In the genomic region with DNA sequence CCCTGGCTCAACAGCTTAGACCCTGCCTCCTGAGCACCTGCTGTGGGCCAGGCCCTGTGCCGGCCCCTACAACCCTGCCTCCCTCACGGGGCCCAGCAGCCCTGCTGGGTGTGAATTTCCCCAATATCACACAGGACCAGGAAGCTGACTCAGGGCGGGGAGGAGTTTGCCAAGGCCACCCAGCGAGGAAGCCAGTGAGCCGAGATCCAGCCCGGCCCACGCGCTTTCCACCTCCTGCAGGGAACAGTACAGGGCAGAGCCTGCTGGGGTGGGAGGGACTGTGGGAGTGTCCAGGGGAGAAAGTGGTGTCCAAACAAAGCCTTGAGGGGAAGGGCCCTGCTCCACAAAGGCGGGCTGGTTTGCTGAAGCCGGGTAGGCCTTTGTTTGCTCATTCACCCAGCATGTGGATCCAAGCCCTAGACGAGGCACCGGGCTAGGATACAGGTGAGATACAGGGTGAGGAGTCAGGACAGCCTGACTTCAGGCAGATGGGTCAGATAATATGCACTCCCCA, we compare ENCODE assay signal across 1 cellular context.
TF ChIP-seq lines count a peak whose summit lies in the region.

No MANE protein-coding gene starts in this region.

TF ChIP-seq in HepG2, 621 proteins besides CTCF, POLR2A, EP300 and RAD21 (continued from another document and continues in another):
- TF ChIP-seq, protein P1, sequence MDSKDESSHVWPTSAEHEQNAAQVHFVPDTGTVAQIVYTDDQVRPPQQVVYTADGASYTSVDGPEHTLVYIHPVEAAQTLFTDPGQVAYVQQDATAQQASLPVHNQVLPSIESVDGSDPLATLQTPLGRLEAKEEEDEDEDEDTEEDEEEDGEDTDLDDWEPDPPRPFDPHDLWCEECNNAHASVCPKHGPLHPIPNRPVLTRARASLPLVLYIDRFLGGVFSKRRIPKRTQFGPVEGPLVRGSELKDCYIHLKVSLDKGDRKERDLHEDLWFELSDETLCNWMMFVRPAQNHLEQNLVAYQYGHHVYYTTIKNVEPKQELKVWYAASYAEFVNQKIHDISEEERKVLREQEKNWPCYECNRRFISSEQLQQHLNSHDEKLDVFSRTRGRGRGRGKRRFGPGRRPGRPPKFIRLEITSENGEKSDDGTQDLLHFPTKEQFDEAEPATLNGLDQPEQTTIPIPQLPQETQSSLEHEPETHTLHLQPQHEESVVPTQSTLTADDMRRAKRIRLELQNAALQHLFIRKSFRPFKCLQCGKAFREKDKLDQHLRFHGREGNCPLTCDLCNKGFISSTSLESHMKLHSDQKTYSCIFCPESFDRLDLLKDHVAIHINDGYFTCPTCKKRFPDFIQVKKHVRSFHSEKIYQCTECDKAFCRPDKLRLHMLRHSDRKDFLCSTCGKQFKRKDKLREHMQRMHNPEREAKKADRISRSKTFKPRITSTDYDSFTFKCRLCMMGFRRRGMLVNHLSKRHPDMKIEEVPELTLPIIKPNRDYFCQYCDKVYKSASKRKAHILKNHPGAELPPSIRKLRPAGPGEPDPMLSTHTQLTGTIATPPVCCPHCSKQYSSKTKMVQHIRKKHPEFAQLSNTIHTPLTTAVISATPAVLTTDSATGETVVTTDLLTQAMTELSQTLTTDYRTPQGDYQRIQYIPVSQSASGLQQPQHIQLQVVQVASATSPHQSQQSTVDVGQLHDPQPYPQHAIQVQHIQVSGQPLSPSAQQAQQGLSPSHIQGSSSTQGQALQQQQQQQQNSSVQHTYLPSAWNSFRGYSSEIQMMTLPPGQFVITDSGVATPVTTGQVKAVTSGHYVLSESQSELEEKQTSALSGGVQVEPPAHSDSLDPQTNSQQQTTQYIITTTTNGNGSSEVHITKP (CRISPR knock-in tag; IDR thresholded peaks at IDR 0.05; ENCODE audit: low read depth) = peak; percentile 59
- TF ChIP-seq, protein P2, sequence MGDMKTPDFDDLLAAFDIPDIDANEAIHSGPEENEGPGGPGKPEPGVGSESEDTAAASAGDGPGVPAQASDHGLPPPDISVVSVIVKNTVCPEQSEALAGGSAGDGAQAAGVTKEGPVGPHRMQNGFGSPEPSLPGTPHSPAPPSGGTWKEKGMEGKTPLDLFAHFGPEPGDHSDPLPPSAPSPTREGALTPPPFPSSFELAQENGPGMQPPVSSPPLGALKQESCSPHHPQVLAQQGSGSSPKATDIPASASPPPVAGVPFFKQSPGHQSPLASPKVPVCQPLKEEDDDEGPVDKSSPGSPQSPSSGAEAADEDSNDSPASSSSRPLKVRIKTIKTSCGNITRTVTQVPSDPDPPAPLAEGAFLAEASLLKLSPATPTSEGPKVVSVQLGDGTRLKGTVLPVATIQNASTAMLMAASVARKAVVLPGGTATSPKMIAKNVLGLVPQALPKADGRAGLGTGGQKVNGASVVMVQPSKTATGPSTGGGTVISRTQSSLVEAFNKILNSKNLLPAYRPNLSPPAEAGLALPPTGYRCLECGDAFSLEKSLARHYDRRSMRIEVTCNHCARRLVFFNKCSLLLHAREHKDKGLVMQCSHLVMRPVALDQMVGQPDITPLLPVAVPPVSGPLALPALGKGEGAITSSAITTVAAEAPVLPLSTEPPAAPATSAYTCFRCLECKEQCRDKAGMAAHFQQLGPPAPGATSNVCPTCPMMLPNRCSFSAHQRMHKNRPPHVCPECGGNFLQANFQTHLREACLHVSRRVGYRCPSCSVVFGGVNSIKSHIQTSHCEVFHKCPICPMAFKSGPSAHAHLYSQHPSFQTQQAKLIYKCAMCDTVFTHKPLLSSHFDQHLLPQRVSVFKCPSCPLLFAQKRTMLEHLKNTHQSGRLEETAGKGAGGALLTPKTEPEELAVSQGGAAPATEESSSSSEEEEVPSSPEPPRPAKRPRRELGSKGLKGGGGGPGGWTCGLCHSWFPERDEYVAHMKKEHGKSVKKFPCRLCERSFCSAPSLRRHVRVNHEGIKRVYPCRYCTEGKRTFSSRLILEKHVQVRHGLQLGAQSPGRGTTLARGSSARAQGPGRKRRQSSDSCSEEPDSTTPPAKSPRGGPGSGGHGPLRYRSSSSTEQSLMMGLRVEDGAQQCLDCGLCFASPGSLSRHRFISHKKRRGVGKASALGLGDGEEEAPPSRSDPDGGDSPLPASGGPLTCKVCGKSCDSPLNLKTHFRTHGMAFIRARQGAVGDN (CRISPR knock-in tag; IDR thresholded peaks at IDR 0.05) = peak; percentile 96
- TF ChIP-seq ZNF263 (CRISPR knock-in tag; IDR thresholded peaks at IDR 0.05) (peak; percentile 48; the same call in 1 of the 2 replicates), KDM3A (CRISPR knock-in tag; IDR thresholded peaks at IDR 0.05; ENCODE audit: low read depth) (peak; percentile 71; the same call in 1 of the 2 replicates), ELF1 (CRISPR knock-in tag; IDR thresholded peaks at IDR 0.05) (peak; percentile 42; the same call in 1 of the 2 replicates), PHB2 (IDR thresholded peaks at IDR 0.05; ENCODE audit: partially characterized antibody) (no peak), MYC (CRISPR knock-in tag; IDR thresholded peaks at IDR 0.05; ENCODE audit: borderline replicate concordance) (peak; percentile 67; the same call in 1 of the 2 replicates), GATAD1 (CRISPR knock-in tag; IDR thresholded peaks at IDR 0.05) (0 out of 2 replicates have a peak, but pooled peaks have one; percentile 16), TEAD3 (CRISPR knock-in tag; optimal IDR thresholded peaks at IDR 0.05; ENCODE audit: borderline replicate concordance) (peak; percentile 33), TP53 (CRISPR knock-in tag; conservative IDR thresholded peaks at IDR 0.05) (0 out of 2 replicates have a peak, but pooled peaks have one; percentile 15), ZNF776 (CRISPR knock-in tag; IDR thresholded peaks at IDR 0.05) (no peak), SOX6 (IDR thresholded peaks at IDR 0.05) (no peak), SOX6 (CRISPR knock-in tag; IDR thresholded peaks at IDR 0.05) (peak; percentile 84), AHR (CRISPR knock-in tag; IDR thresholded peaks at IDR 0.05) (peak; percentile 81; the same call in 1 of the 2 replicates), MTA1 (CRISPR knock-in tag; IDR thresholded peaks at IDR 0.05; ENCODE audit: borderline replicate concordance) (peak; percentile 81; the same call in 1 of the 2 replicates), ZNF766 (CRISPR knock-in tag; IDR thresholded peaks at IDR 0.05; ENCODE audit: borderline replicate concordance) (0 out of 2 replicates have a peak, but pooled peaks have one; percentile 38), ZNF207 (IDR thresholded peaks at IDR 0.05; ENCODE audit: borderline replicate concordance) (no peak), ZNF101 (CRISPR knock-in tag; IDR thresholded peaks at IDR 0.05; ENCODE audit: borderline replicate concordance, low read depth) (0 out of 2 replicates have a peak, but pooled peaks have one; percentile 78), ZNF256 (CRISPR knock-in tag; conservative IDR thresholded peaks at IDR 0.05) (0 out of 2 replicates have a peak, but pooled peaks have one; percentile 8), ZSCAN20 (CRISPR knock-in tag; IDR thresholded peaks at IDR 0.05; ENCODE audit: borderline replicate concordance) (no peak), SAP130 (CRISPR knock-in tag; IDR thresholded peaks at IDR 0.05; ENCODE audit: low read depth) (peak; percentile 82), ZNF788 (CRISPR knock-in tag; IDR thresholded peaks at IDR 0.05; ENCODE audit: borderline replicate concordance) (peak; percentile 70; the same call in 1 of the 2 replicates), FOXA3 (CRISPR knock-in tag; IDR thresholded peaks at IDR 0.05) (peak; percentile 63; the same call in 1 of the 2 replicates), TOPORS (CRISPR knock-in tag; IDR thresholded peaks at IDR 0.05) (no peak), REL (CRISPR knock-in tag; conservative IDR thresholded peaks at IDR 0.05) (no peak), ZNF451 (CRISPR knock-in tag; IDR thresholded peaks at IDR 0.05) (0 out of 2 replicates have a peak, but pooled peaks have one; percentile 33), ZFAT (CRISPR knock-in tag; conservative IDR thresholded peaks at IDR 0.05) (no peak), ZNF431 (CRISPR knock-in tag; IDR thresholded peaks at IDR 0.05; ENCODE audit: borderline replicate concordance, low read depth) (0 out of 2 replicates have a peak, but pooled peaks have one; percentile 64), IRF2 (CRISPR knock-in tag; IDR thresholded peaks at IDR 0.05) (peak; percentile 68; the same call in 1 of the 2 replicates), ZNF34 (CRISPR knock-in tag; IDR thresholded peaks at IDR 0.05; ENCODE audit: borderline replicate concordance) (peak; percentile 66; the same call in 1 of the 2 replicates), MIXL1 (CRISPR knock-in tag; IDR thresholded peaks at IDR 0.05) (peak; percentile 36; the same call in 1 of the 2 replicates), ZZZ3 (CRISPR knock-in tag; IDR thresholded peaks at IDR 0.05; ENCODE audit: borderline replicate concordance) (peak; percentile 49; the same call in 1 of the 2 replicates), ZBTB20 (CRISPR knock-in tag; IDR thresholded peaks at IDR 0.05; ENCODE audit: borderline replicate concordance, low read depth) (peak; percentile 78; the same call in 1 of the 2 replicates), ZNF430 (CRISPR knock-in tag; IDR thresholded peaks at IDR 0.05) (peak; percentile 84), ZBTB1 (CRISPR knock-in tag; IDR thresholded peaks at IDR 0.05; ENCODE audit: borderline replicate concordance) (no peak), ZNF44 (CRISPR knock-in tag; IDR thresholded peaks at IDR 0.05) (no peak), ZNF547 (CRISPR knock-in tag; IDR thresholded peaks at IDR 0.05) (0 out of 2 replicates have a peak, but pooled peaks have one; percentile 27), SALL2 (CRISPR knock-in tag; IDR thresholded peaks at IDR 0.05) (peak; percentile 76; the same call in 1 of the 2 replicates), ZNF205 (CRISPR knock-in tag; IDR thresholded peaks at IDR 0.05) (peak; percentile 26; the same call in 1 of the 2 replicates), RBFOX2 (IDR thresholded peaks at IDR 0.05; ENCODE audit: low read depth, low read length) (0 out of 2 replicates have a peak, but pooled peaks have one; percentile 29), SOX5 (CRISPR knock-in tag; IDR thresholded peaks at IDR 0.05; ENCODE audit: borderline replicate concordance) (peak; percentile 76)
- TF ChIP-seq, protein P3, sequence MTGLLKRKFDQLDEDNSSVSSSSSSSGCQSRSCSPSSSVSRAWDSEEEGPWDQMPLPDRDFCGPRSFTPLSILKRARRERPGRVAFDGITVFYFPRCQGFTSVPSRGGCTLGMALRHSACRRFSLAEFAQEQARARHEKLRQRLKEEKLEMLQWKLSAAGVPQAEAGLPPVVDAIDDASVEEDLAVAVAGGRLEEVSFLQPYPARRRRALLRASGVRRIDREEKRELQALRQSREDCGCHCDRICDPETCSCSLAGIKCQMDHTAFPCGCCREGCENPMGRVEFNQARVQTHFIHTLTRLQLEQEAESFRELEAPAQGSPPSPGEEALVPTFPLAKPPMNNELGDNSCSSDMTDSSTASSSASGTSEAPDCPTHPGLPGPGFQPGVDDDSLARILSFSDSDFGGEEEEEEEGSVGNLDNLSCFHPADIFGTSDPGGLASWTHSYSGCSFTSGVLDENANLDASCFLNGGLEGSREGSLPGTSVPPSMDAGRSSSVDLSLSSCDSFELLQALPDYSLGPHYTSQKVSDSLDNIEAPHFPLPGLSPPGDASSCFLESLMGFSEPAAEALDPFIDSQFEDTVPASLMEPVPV (CRISPR knock-in tag; IDR thresholded peaks at IDR 0.05) = peak; percentile 37; the same call in 1 of the 2 replicates
- TF ChIP-seq, protein P4, sequence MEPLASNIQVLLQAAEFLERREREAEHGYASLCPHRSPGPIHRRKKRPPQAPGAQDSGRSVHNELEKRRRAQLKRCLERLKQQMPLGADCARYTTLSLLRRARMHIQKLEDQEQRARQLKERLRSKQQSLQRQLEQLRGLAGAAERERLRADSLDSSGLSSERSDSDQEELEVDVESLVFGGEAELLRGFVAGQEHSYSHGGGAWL (CRISPR knock-in tag; IDR thresholded peaks at IDR 0.05) = peak; percentile 71
- TF ChIP-seq, protein P5, sequence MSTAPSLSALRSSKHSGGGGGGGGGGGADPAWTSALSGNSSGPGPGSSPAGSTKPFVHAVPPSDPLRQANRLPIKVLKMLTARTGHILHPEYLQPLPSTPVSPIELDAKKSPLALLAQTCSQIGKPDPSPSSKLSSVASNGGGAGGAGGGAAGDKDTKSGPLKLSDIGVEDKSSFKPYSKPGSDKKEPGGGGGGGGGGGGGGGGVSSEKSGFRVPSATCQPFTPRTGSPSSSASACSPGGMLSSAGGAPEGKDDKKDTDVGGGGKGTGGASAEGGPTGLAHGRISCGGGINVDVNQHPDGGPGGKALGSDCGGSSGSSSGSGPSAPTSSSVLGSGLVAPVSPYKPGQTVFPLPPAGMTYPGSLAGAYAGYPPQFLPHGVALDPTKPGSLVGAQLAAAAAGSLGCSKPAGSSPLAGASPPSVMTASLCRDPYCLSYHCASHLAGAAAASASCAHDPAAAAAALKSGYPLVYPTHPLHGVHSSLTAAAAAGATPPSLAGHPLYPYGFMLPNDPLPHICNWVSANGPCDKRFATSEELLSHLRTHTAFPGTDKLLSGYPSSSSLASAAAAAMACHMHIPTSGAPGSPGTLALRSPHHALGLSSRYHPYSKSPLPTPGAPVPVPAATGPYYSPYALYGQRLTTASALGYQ (CRISPR knock-in tag; IDR thresholded peaks at IDR 0.05) = peak; percentile 38; the same call in 1 of the 2 replicates
- TF ChIP-seq, protein P6, sequence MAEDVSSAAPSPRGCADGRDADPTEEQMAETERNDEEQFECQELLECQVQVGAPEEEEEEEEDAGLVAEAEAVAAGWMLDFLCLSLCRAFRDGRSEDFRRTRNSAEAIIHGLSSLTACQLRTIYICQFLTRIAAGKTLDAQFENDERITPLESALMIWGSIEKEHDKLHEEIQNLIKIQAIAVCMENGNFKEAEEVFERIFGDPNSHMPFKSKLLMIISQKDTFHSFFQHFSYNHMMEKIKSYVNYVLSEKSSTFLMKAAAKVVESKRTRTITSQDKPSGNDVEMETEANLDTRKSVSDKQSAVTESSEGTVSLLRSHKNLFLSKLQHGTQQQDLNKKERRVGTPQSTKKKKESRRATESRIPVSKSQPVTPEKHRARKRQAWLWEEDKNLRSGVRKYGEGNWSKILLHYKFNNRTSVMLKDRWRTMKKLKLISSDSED (CRISPR knock-in tag; IDR thresholded peaks at IDR 0.05) = no peak
- TF ChIP-seq, protein P7, sequence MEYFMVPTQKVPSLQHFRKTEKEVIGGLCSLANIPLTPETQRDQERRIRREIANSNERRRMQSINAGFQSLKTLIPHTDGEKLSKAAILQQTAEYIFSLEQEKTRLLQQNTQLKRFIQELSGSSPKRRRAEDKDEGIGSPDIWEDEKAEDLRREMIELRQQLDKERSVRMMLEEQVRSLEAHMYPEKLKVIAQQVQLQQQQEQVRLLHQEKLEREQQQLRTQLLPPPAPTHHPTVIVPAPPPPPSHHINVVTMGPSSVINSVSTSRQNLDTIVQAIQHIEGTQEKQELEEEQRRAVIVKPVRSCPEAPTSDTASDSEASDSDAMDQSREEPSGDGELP (IDR thresholded peaks at IDR 0.05; ENCODE audit: borderline replicate concordance, low read depth) = no peak; the same call in 1 of the 2 replicates
- TF ChIP-seq, protein P8, sequence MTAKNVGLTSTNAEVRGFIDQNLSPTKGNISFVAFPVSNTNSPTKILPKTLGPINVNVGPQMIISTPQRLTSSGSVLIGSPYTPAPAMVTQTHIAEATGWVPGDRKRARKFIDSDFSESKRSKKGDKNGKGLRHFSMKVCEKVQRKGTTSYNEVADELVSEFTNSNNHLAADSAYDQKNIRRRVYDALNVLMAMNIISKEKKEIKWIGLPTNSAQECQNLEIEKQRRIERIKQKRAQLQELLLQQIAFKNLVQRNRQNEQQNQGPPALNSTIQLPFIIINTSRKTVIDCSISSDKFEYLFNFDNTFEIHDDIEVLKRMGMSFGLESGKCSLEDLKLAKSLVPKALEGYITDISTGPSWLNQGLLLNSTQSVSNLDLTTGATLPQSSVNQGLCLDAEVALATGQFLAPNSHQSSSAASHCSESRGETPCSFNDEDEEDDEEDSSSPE (CRISPR knock-in tag; IDR thresholded peaks at IDR 0.05) = peak; percentile 91
- TF ChIP-seq, protein P9, sequence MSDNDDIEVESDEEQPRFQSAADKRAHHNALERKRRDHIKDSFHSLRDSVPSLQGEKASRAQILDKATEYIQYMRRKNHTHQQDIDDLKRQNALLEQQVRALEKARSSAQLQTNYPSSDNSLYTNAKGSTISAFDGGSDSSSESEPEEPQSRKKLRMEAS (IDR thresholded peaks at IDR 0.05) = peak; percentile 97
